In the genomic region with DNA sequence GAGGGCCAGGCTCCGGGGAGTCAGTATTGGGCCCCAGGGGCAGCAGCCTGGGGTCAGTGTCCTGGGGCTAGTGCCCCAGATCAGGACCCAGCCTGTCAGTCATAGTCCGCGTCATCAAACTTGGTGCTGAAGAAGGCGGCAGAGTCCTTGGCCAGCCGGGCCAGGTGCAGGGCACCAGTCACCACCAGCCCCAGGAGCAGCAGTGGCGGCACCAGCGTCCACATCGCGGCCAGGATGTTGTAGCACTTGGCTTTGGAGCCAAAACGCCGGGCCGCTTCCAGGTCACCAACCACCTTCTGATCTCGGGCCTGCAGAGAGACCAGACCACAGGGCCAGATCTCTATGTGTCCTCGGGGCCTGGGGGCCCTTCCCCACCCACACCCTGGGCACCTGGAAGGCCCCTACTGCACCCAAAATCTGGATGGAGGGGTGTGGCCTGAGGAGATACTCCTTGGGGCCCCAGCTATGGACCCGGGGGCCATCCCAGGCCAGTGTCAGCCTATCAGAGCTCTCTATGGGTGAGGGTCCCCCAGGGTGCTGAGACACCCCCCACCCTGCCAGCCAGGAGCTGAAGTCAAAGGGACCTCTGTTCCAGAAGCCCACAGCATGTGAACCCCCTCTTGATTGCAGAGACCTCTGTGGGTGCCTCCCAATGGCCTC, we compare ENCODE assay signal across 19 cellular contexts. TPM values are rescaled to one million over a fixed set of nuclear protein-coding genes. Genes with fewer than 3 reads are reported as not detected.
DNase-seq lines count a peak whose midpoint lies in the region; ATAC-seq, FAIRE-seq and TF ChIP-seq lines count a peak whose summit lies in the region.
"Had no signal": no experiment of that assay in that cellular context is flagged by ENCODE, and none has a peak within 500 bp of the region (broad histone marks: within the 10 kb centered on the region; RNA-seq: fewer than 3 reads in every experiment).

No MANE protein-coding gene starts in this region.

- H3K27ac ChIP-seq in RWPE2 (ENCODE audit: poor library complexity, severe bottlenecking), result no peak overlapping the region
- peak overlapping the region in 1 of 4 donors; percentile 17 for H3K27ac ChIP-seq in pancreas
- no peak overlapping the region for H3K27ac ChIP-seq in PC-3 (ENCODE audit: low read length)

- TF ChIP-seq CTCF in RWPE2 (IDR thresholded peaks at IDR 0.05; ENCODE audit: poor library complexity, severe bottlenecking), result no peak
- TF ChIP-seq CTCF in pancreas (IDR thresholded peaks at IDR 0.05), result no peak
- TF ChIP-seq CTCF in PC-3 (conservative IDR thresholded peaks at IDR 0.05; ENCODE audit: low read depth, low read length), result no peak

- no peaks in the 10 kb centered on the region for H3K36me3 ChIP-seq in RWPE2 (ENCODE audit: low read depth)
- peaks cover 0 to 20% (median 0%) of the 10 kb centered on the region in 3 donors for H3K36me3 ChIP-seq in pancreas
- no peaks in the 10 kb centered on the region for H3K36me3 ChIP-seq in PC-3 (ENCODE audit: low read depth, low read length)

- TF ChIP-seq POLR2A in GM12891 (IDR thresholded peaks at IDR 0.05; ENCODE audit: low read depth, low read length), result no peak

- H3K79me2 ChIP-seq in PC-3 (ENCODE audit: low read length), result no peaks in the 10 kb centered on the region

- CTCF ChIA-PET in PC-3 (lab: Charles Lee), result no interaction called here

- no TSS peak for BruUV-seq in PC-3 (replicated peaks; lab: Mats Ljungman, UMichigan)

- whole genome bisulfite sequencing in pancreas, 2 donors, result 20 to 48% methylated on average over 15 of the region's 15 CpGs

- intact Hi-C loops in left cardiac atrium (cut with DNase I) (loop anchor here in 1 of 2 donors (10.0 kb wide), 1 partner anchor 64 kb away; the partner anchor contains the start of genes PSMD13 and SIRT3), pancreas (cut with DNase I) (no loop called here), PC-3 (cut with micrococcal nuclease) (no loop called here)

- POLR2A ChIA-PET in PC-3 (lab: Charles Lee; ENCODE audit: unreplicated experiment), result no interaction called here

- H4K20me1 ChIP-seq in PC-3 (ENCODE audit: low read length), result no peaks in the 10 kb centered on the region

- H3K9me3 ChIP-seq in RWPE2 (ENCODE audit: severe bottlenecking) (no peaks in the 10 kb centered on the region), pancreas (no peaks in the 10 kb centered on the region), PC-3 (ENCODE audit: low read length) (no peaks in the 10 kb centered on the region)

- H3K27me3 ChIP-seq in RWPE2 (ENCODE audit: insufficient read depth, poor library complexity, severe bottlenecking) (peaks cover 7% of the 10 kb centered on the region), pancreas (no peaks in the 10 kb centered on the region), PC-3 (ENCODE audit: low read length) (no peaks in the 10 kb centered on the region)

- peak; percentile 32 for DNase-seq in activated CD4-positive, CD25-positive, alpha-beta regulatory T cell treated with anti-CD3 and anti-CD28 coated beads, Interleukin-2, amount 50 U/mL, for 72 hours
- DNase-seq in activated CD4-positive, CD25-positive, alpha-beta regulatory T cell (lab: John Stamatoyannopoulos, UW), result no peak
- DNase-seq in RWPE2 (ENCODE audit: low spot score) (peak; percentile 54), left cardiac atrium (peak; percentile 22), pancreas (peak in 5 of 6 donors; percentile 29 to 88 (median 76)), GM12891 (ENCODE audit: insufficient read length, low spot score) (no peak), PC-3 (no peak)
- DNase-seq: 8988T; NCI-H2107; SHP77; stimulated activated CD4-positive, alpha-beta T cell treated with anti-CD3 and anti-CD28 coated beads, Interleukin-1b, Interleukin-23, amount 100 ng/mL, for 48 hours had no signal

- no peak overlapping the region for H3K9ac ChIP-seq in PC-3 (ENCODE audit: low read length)

- no peak for FAIRE-seq in pancreas (lab: Jason Lieb, UNC)
- no peak for FAIRE-seq in GM12891 (lab: Jason Lieb, UNC)
- FAIRE-seq: HTR-8/SVneo, islet of Langerhans had no signal

- H3K4me3 ChIP-seq in RWPE2 (ENCODE audit: severe bottlenecking), result no peak overlapping the region
- no peak overlapping the region for H3K4me3 ChIP-seq in pancreas
- no peak overlapping the region for H3K4me3 ChIP-seq in PC-3 (ENCODE audit: low read length)

- no peak for ATAC-seq in RWPE2 (ENCODE audit: low read depth)
- peak in 1 of 2 donors; percentile 3 for ATAC-seq in left cardiac atrium
- peak; percentile 24 to 58 (median 46) for ATAC-seq in pancreas
- ATAC-seq in PC-3, result no peak
- ATAC-seq in HG03521 (IDR thresholded peaks at IDR 0.05; ENCODE audit: unreplicated experiment), result no peak

- no peak overlapping the region for H2AFZ ChIP-seq in PC-3 (ENCODE audit: low read length)

- H3K9me2 ChIP-seq in PC-3 (replicated peaks; ENCODE audit: low read length), result no peaks in the 10 kb centered on the region

- no peak overlapping the region for H3K4me2 ChIP-seq in PC-3 (ENCODE audit: low read length)

- H3K4me1 ChIP-seq in RWPE2 (ENCODE audit: insufficient read depth, poor library complexity, severe bottlenecking) (no peaks in the 10 kb centered on the region), pancreas (no peaks in the 10 kb centered on the region), PC-3 (ENCODE audit: insufficient read depth, low read length) (no peaks in the 10 kb centered on the region)

- no peaks in the 10 kb centered on the region for H3F3A ChIP-seq in PC-3 (ENCODE audit: low read length, unreplicated experiment)

TF ChIP-seq in GM12891, 5 proteins besides CTCF, POLR2A, EP300 and RAD21:
- no peak for TF ChIP-seq POU2F2 (IDR thresholded peaks at IDR 0.05; ENCODE audit: low read depth, low read length)
- no peak for TF ChIP-seq SPI1 (IDR thresholded peaks at IDR 0.05; ENCODE audit: low read depth, low read length)
- no peak for TF ChIP-seq PAX5 (IDR thresholded peaks at IDR 0.05; ENCODE audit: insufficient read depth, low read length, severe bottlenecking)
- TF ChIP-seq TAF1 (IDR thresholded peaks at IDR 0.05; ENCODE audit: low read depth, low read length), result no peak
- no peak for TF ChIP-seq POLR2AphosphoS5 (IDR thresholded peaks at IDR 0.05; ENCODE audit: low read depth, low read length)

RNA-seq across cellular contexts. Expression of gene IFITM5, which starts 0.8 kb away (rescaled TPM):
- total RNA-seq in left cardiac atrium (not detected), pancreas (not detected), PC-3 (2014; rRNA removed) (not detected in 2 replicates)
- polyA plus RNA-seq in pancreas, result 1 to 10 TPM in 1 of 2 donors, under 1 TPM in 1; 0.56 to 1.2 TPM
- not detected for polyA plus RNA-seq in GM12891 (2012; ENCODE audit: low read depth, missing spikeins)
- total RNA-seq: CD4-positive, alpha-beta T cell; epithelial cell of proximal tubule; glomerular endothelial cell; pulmonary artery endothelial cell; urinary bladder had no signal
- polyA plus RNA-seq: urinary bladder had no signal

RNA-seq across cellular contexts. Expression of gene IFITM2, which starts 9.1 kb away (rescaled TPM):
- total RNA-seq in left cardiac atrium (100 to 1,000 TPM; 420 to 494 TPM), pancreas (100 to 1,000 TPM in 2 of 6 donors, 10 to 100 TPM in 4; 32.1 to 120 (median 63.6) TPM), PC-3 (2014; rRNA removed) (36.3 and 49.0 TPM in 2 replicates)
- 100 to 1,000 TPM; 169 to 182 TPM for polyA plus RNA-seq in pancreas
- polyA plus RNA-seq in GM12891 (2012; ENCODE audit: low read depth, missing spikeins), result 486 TPM

RNA-seq across cellular contexts. Expression of gene PGGHG, which starts 9.6 kb away (rescaled TPM):
- 10 to 100 TPM; 10.8 to 15.8 TPM for total RNA-seq in left cardiac atrium
- 100 to 1,000 TPM in 4 of 6 donors, 10 to 100 TPM in 1, 1 to 10 TPM in 1; 8.9 to 534 (median 198) TPM for total RNA-seq in pancreas
- 1,000 to 10,000 TPM; 1,516 to 4,700 TPM for polyA plus RNA-seq in pancreas
- polyA plus RNA-seq in GM12891 (2012; ENCODE audit: low read depth, missing spikeins), result 19.3 TPM
- total RNA-seq in PC-3 (2014; rRNA removed), result 10.6 and 12.4 TPM in 2 replicates

RNA-seq across cellular contexts. Expression of gene IFITM1, which starts 15.3 kb away (rescaled TPM):
- total RNA-seq in left cardiac atrium, result 100 to 1,000 TPM; 151 to 215 TPM
- 10 to 100 TPM in 5 of 6 donors, 1 to 10 TPM in 1; 10.0 to 45.2 (median 18.9) TPM for total RNA-seq in pancreas
- 10 to 100 TPM; 40.7 to 54.5 TPM for polyA plus RNA-seq in pancreas
- polyA plus RNA-seq in GM12891 (2012; ENCODE audit: low read depth, missing spikeins), result 413 TPM
- total RNA-seq in PC-3 (2014; rRNA removed), result 2.0 and 2.2 TPM in 2 replicates

RNA-seq across cellular contexts. Expression of gene NLRP6, which starts 20.3 kb away (rescaled TPM):
- total RNA-seq in left cardiac atrium, result under 1 TPM; 0.16 to 0.62 TPM
- under 1 TPM in 4 of 6 donors, not detected in 2; 0.19 to 0.23 (median 0.20) TPM for total RNA-seq in pancreas
- polyA plus RNA-seq in pancreas, result under 1 TPM; 0.05 to 0.08 TPM
- polyA plus RNA-seq in GM12891 (2012; ENCODE audit: low read depth, missing spikeins), result 0.04 TPM
- total RNA-seq in PC-3 (2014; rRNA removed), result not detected in 2 replicates
- total RNA-seq: epithelial cell of proximal tubule, glomerular endothelial cell, pulmonary artery endothelial cell, urinary bladder had no signal

Comparison
In these comparisons a context has a peak if more than half of its experiments do, and no peak if none do; other contexts are left out.
1. DNase-seq: peak in activated CD4-positive, CD25-positive, alpha-beta regulatory T cell treated with anti-CD3 and anti-CD28 coated beads, Interleukin-2, amount 50 U/mL, for 72 hours (single experiment), RWPE2 (single experiment), left cardiac atrium (single experiment) and pancreas (5 of 6); none in activated CD4-positive, CD25-positive, alpha-beta regulatory T cell (0 of 4), GM12891 (single experiment) and PC-3 (single experiment).
2. ATAC-seq: peak in pancreas (4 of 4); none in RWPE2 (single experiment), PC-3 (single experiment) and HG03521 (single experiment).